In genomic region chr6:108598316-108598863, GRCh38 we compare ENCODE assay signal across 8 cellular contexts. TPM values are rescaled to one million over a fixed set of nuclear protein-coding genes. Genes with fewer than 3 reads are reported as not detected.
A peak's percentile ranks its signal among the peaks of the same experiment; 100 is the strongest.
DNase-seq lines count a peak whose midpoint lies in the region; ATAC-seq and TF ChIP-seq lines count a peak whose summit lies in the region.

No MANE protein-coding gene starts in this region.

- no peaks in the 10 kb centered on the region for H3K9me3 Mint-ChIP-seq in stimulated activated naive B cell treated with anti-CD40 and anti-IgM and Interleukin-4, amounts not matched to agents 10 μg/mL and 1 μg/mL and 100 μg/mL, for 72 hours

- TF ChIP-seq CTCF in GM12865 (IDR thresholded peaks at IDR 0.05; ENCODE audit: insufficient read depth, low read depth, low read length, missing control alignments) = no peak

- peaks cover 0 to 4% of the 10 kb centered on the region in 2 donors for H3K36me3 Mint-ChIP-seq in stimulated activated naive B cell treated with anti-CD40 and anti-IgM and Interleukin-4, amounts not matched to agents 10 μg/mL and 1 μg/mL and 100 μg/mL, for 72 hours

- peak overlapping the region; percentile 76 for H3K27ac Mint-ChIP-seq in stimulated activated naive B cell treated with anti-CD40 and anti-IgM and Interleukin-4, amounts not matched to agents 10 μg/mL and 1 μg/mL and 100 μg/mL, for 72 hours

- ATAC-seq in GM21528 (IDR thresholded peaks at IDR 0.05; ENCODE audit: low FRiP score, unreplicated experiment) (peak; percentile 79), esophagus mucosa (peak; percentile 90)
- ATAC-seq in stimulated activated naive B cell treated with anti-CD40 and anti-IgM and Interleukin-4, amounts not matched to agents 10 μg/mL and 1 μg/mL and 100 μg/mL, for 72 hours (replicated peaks) = peak; percentile 96 to 98

- in situ Hi-C loops in G401 (cut with HindIII; ENCODE audit: low sequenced_read_pairs) = no loop called here

- peak overlapping the region in 1 of 2 donors; percentile 18 for H3K4me3 Mint-ChIP-seq in stimulated activated naive B cell treated with anti-CD40 and anti-IgM and Interleukin-4, amounts not matched to agents 10 μg/mL and 1 μg/mL and 100 μg/mL, for 72 hours

- no peak overlapping the region for H3K4me3 ChIP-seq in GM12865 (ENCODE audit: low read depth, low read length)

- H3K4me1 Mint-ChIP-seq in stimulated activated naive B cell treated with anti-CD40 and anti-IgM and Interleukin-4, amounts not matched to agents 10 μg/mL and 1 μg/mL and 100 μg/mL, for 72 hours = peaks cover 24 to 50% of the 10 kb centered on the region in 2 donors

- H3K27me3 Mint-ChIP-seq in stimulated activated naive B cell treated with anti-CD40 and anti-IgM and Interleukin-4, amounts not matched to agents 10 μg/mL and 1 μg/mL and 100 μg/mL, for 72 hours = no peaks in the 10 kb centered on the region

- DNase-seq in GM12865 (ENCODE audit: low read depth) (peak; percentile 93), M059J (ENCODE audit: low read depth) (peak; percentile 51), G401 (ENCODE audit: low spot score) (no peak), NCI-H1417 (lab: John Stamatoyannopoulos, UW) (no peak), UCSD-AML1 (lab: John Stamatoyannopoulos, UW; ENCODE audit: unreplicated experiment) (no peak)
- DNase-seq in stimulated activated naive B cell treated with anti-CD40 and anti-IgM and Interleukin-4, amounts not matched to agents 10 μg/mL and 1 μg/mL and 100 μg/mL, for 72 hours = peak; percentile 68

RNA-seq across cellular contexts. Expression of gene FOXO3, which starts 37.7 kb away (rescaled TPM):
- 22.9 and 34.1 TPM in 2 replicates for total RNA-seq in M059J (2014; rRNA removed; shearing (Covaris generic))
- 29.3 TPM for total RNA-seq in esophagus mucosa
- 13.7 and 15.7 TPM in 2 replicates for total RNA-seq in G401 (2014; rRNA removed; shearing (Covaris generic))

Comparison
In these comparisons a context has a peak if more than half of its experiments do, and no peak if none do; other contexts are left out.
1. DNase-seq: peak in GM12865 (single experiment), M059J (single experiment) and stimulated activated naive B cell treated with anti-CD40 and anti-IgM and Interleukin-4, amounts not matched to agents 10 μg/mL and 1 μg/mL and 100 μg/mL, for 72 hours (single experiment); none in G401 (single experiment), NCI-H1417 (0 of 3) and UCSD-AML1 (single experiment).
2. Peak in every context shown above with its lines, with median percentiles within 50 percentile points of each other: ATAC-seq.